ENCODE assay signal across 25 cellular contexts in genomic region chrX:9430346-9430745, GRCh38.
"Had no signal": no experiment of that assay in that cellular context is flagged by ENCODE, and none has a peak within 500 bp of the region (broad histone marks: within the 10 kb centered on the region; RNA-seq: fewer than 3 reads in every experiment).

No MANE protein-coding gene starts in this region.

- H3K27me3 ChIP-seq: neural progenitor cell, ovary, right atrium auricular region, right lobe of liver, transverse colon, upper lobe of right lung, uterus had no signal

- H3K27ac ChIP-seq: left ventricle myocardium inferior, neural progenitor cell, ovary, right atrium auricular region, right lobe of liver, transverse colon, upper lobe of right lung, uterus had no signal

- H3K36me3 Mint-ChIP-seq: mesothelial cell of epicardium; natural killer cell; neural progenitor cell; stimulated activated memory B cell treated with anti-CD40 and anti-IgM and Interleukin-4, amounts not matched to agents 10 μg/mL and 1 μg/mL and 100 μg/mL, for 72 hours had no signal

- H3K9ac ChIP-seq: neural progenitor cell had no signal

- H3K9me3 Mint-ChIP-seq: stimulated activated memory B cell treated with anti-CD40 and anti-IgM and Interleukin-4, amounts not matched to agents 10 μg/mL and 1 μg/mL and 100 μg/mL, for 72 hours; stimulated activated naive CD8-positive, alpha-beta T cell treated with anti-CD3 and anti-CD28 coated beads, Interleukin-15, amount 100 ng/mL, for 72 hours had no signal

- H3K27me3 Mint-ChIP-seq: progenitor cell of endocrine pancreas; stimulated activated memory B cell treated with anti-CD40 and anti-IgM and Interleukin-4, amounts not matched to agents 10 μg/mL and 1 μg/mL and 100 μg/mL, for 72 hours; stimulated activated naive CD8-positive, alpha-beta T cell treated with anti-CD3 and anti-CD28 coated beads, Interleukin-15, amount 100 ng/mL, for 72 hours had no signal

- DNase-seq: hypothalamus; islet precursor cell; left ventricle myocardium inferior; mesendoderm; naive B cell; natural killer cell; nephron progenitor cell; ovary; right lobe of liver; stimulated activated CD4-positive, alpha-beta T cell treated with anti-CD3 and anti-CD28 coated beads, Interleukin-1b, Interleukin-23, amount 100 ng/mL, for 48 hours; stimulated activated CD4-positive, alpha-beta T cell treated with anti-CD3 and anti-CD28 coated beads, Interleukin-2, amount 100 ng/mL, for 48 hours; stimulated activated CD4-positive, alpha-beta T cell treated with anti-CD3 and anti-CD28 coated beads, Interleukin-4, amount 100 ng/mL, for 4 hours; stimulated activated CD8-positive, alpha-beta memory T cell treated with anti-CD3 and anti-CD28 coated beads, Interleukin-4, amount 100 ng/mL, for 48 hours; stimulated activated naive CD4-positive, alpha-beta T cell treated with Interleukin-2 at 50 U/mL for 16 hours; stimulated activated naive CD8-positive, alpha-beta T cell treated with anti-CD3 and anti-CD28 coated beads, Interleukin-15, amount 100 ng/mL, for 72 hours; transverse colon; upper lobe of right lung; uterus had no signal

- H3K27ac Mint-ChIP-seq: mesothelial cell of epicardium; natural killer cell; nephron progenitor cell; neural progenitor cell; progenitor cell of endocrine pancreas; stimulated activated memory B cell treated with anti-CD40 and anti-IgM and Interleukin-4, amounts not matched to agents 10 μg/mL and 1 μg/mL and 100 μg/mL, for 72 hours; stimulated activated naive CD8-positive, alpha-beta T cell treated with anti-CD3 and anti-CD28 coated beads, Interleukin-15, amount 100 ng/mL, for 72 hours had no signal

- H3K36me3 ChIP-seq: left ventricle myocardium inferior, neural progenitor cell, ovary, right atrium auricular region, right lobe of liver, transverse colon, upper lobe of right lung, uterus had no signal

- H3K4me3 ChIP-seq: left ventricle myocardium inferior, lung, neural progenitor cell, ovary, right atrium auricular region, right lobe of liver, smooth muscle cell, transverse colon, upper lobe of right lung, uterus had no signal

- H3K4me1 Mint-ChIP-seq: nephron progenitor cell; stimulated activated memory B cell treated with anti-CD40 and anti-IgM and Interleukin-4, amounts not matched to agents 10 μg/mL and 1 μg/mL and 100 μg/mL, for 72 hours; stimulated activated naive CD8-positive, alpha-beta T cell treated with anti-CD3 and anti-CD28 coated beads, Interleukin-15, amount 100 ng/mL, for 72 hours had no signal

- H3K4me3 Mint-ChIP-seq: mesothelial cell of epicardium; naive B cell; natural killer cell; nephron progenitor cell; neural progenitor cell; stimulated activated memory B cell treated with anti-CD40 and anti-IgM and Interleukin-4, amounts not matched to agents 10 μg/mL and 1 μg/mL and 100 μg/mL, for 72 hours; stimulated activated naive CD8-positive, alpha-beta T cell treated with anti-CD3 and anti-CD28 coated beads, Interleukin-15, amount 100 ng/mL, for 72 hours had no signal

- H3K9me3 ChIP-seq: ovary, right lobe of liver, transverse colon, upper lobe of right lung, uterus had no signal

- H3K4me1 ChIP-seq: left ventricle myocardium inferior, neural progenitor cell, right atrium auricular region, right lobe of liver, transverse colon, upper lobe of right lung, uterus had no signal
